ENCODE assay signal across 9 cellular contexts in the genomic region with DNA sequence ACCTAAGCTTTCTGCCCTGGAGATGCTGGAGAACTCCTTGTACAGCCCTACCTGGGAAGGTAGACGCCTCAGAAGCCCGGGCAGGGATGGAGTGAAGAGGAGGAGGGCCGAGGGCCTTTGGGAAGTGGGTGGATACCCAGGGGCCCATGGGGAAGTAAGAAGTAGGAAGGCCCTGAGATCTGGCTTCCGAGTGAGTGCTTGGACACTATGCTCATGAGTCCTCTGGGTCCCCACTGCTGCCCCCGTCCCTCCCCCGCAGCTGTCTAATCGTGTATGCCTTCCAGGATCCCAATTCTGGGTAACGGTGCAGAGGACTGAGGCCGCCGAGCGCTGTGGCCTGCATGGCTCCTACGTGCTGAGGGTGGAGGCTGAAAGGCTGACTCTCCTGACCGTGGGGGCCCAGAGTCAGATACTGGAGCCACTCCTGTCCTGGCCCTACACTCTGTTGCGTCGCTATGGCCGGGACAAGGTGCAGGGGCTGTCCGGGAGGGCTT. TPM values are rescaled to one million over a fixed set of nuclear protein-coding genes. Genes with fewer than 3 reads are reported as not detected.
DNase-seq lines count a peak whose midpoint lies in the region; ATAC-seq and TF ChIP-seq lines count a peak whose summit lies in the region.
"Had no signal": no experiment of that assay in that cellular context is flagged by ENCODE, and none has a peak within 500 bp of the region (broad histone marks: within the 10 kb centered on the region; RNA-seq: fewer than 3 reads in every experiment).

No MANE protein-coding gene starts in this region.

- H4K20me1 ChIP-seq in DOHH2 (ENCODE audit: control insufficient read depth, insufficient read depth, low read depth, low read length), result no peaks in the 10 kb centered on the region; the same call in 1 of the 2 replicates

- DNase-seq in Peyer's patch (no peak), pons (ENCODE audit: low spot score) (peak; percentile 35), left colon (no peak), COR-L47 (lab: John Stamatoyannopoulos, UW) (no peak), HuH-7.5 (ENCODE audit: low spot score) (no peak)
- no peak for DNase-seq in activated CD4-positive, CD25-positive, alpha-beta regulatory T cell treated with anti-CD3 and anti-CD28 coated beads, Interleukin-2, amount 50 U/mL, for 72 hours

- no peak for TF ChIP-seq EP300 in gastroesophageal sphincter (IDR thresholded peaks at IDR 0.05)

- 54% methylated on average over 3 of the region's 17 CpGs; no CpG with 5 or more reads in 1 of the 2 donors for WGBS in gastroesophageal sphincter (ENCODE audit: low coverage in 1 of 2), 2 donors

- H3K27me3 ChIP-seq in DOHH2 (ENCODE audit: control insufficient read depth, low read length), result peaks cover 12% of the 10 kb centered on the region
- H3K27me3 ChIP-seq in Peyer's patch, result no peaks in the 10 kb centered on the region
- peaks cover 11% of the 10 kb centered on the region for H3K27me3 ChIP-seq in gastroesophageal sphincter

- no peak for ATAC-seq in gastroesophageal sphincter
- ATAC-seq in left colon, result no peak

- H3K4me2 ChIP-seq in DOHH2 (ENCODE audit: low read length), result peak overlapping the region; percentile 87

- no peaks in the 10 kb centered on the region for H3F3A ChIP-seq in DOHH2 (ENCODE audit: control insufficient read depth, insufficient read depth)

- intact Hi-C loops in left colon (cut with DNase I, micrococcal nuclease), result no loop called here

- peaks cover 28% of the 10 kb centered on the region for H3K4me1 ChIP-seq in DOHH2 (ENCODE audit: control insufficient read depth, low read length)
- peaks cover 0 to 18% (median 4%) of the 10 kb centered on the region in 4 donors for H3K4me1 ChIP-seq in Peyer's patch
- peaks cover 0 to 32% (median 10%) of the 10 kb centered on the region in 3 donors for H3K4me1 ChIP-seq in gastroesophageal sphincter

- H3K9me3 ChIP-seq in DOHH2 (ENCODE audit: control insufficient read depth, insufficient read depth, low read length), result no peaks in the 10 kb centered on the region
- no peaks in the 10 kb centered on the region for H3K9me3 ChIP-seq in Peyer's patch
- no peaks in the 10 kb centered on the region for H3K9me3 ChIP-seq in gastroesophageal sphincter

- no peak for TF ChIP-seq CTCF in DOHH2 (IDR thresholded peaks at IDR 0.05; ENCODE audit: low read depth, low read length, poor library complexity, severe bottlenecking)
- TF ChIP-seq CTCF in Peyer's patch (IDR thresholded peaks at IDR 0.05), result no peak
- TF ChIP-seq CTCF in gastroesophageal sphincter (IDR thresholded peaks at IDR 0.05), result no peak

- H3K27ac ChIP-seq in DOHH2 (ENCODE audit: low read depth, low read length), result no peak overlapping the region
- peak overlapping the region in 3 of 4 donors; percentile 81 to 87 (median 83) for H3K27ac ChIP-seq in Peyer's patch
- peak overlapping the region in 3 of 4 donors; percentile 91 to 95 (median 92) for H3K27ac ChIP-seq in gastroesophageal sphincter
- H3K27ac ChIP-seq: VCaP had no signal

- H3K4me3 ChIP-seq in DOHH2 (ENCODE audit: low read length) (peak overlapping the region; percentile 91), Peyer's patch (peak overlapping the region; percentile 75 to 92 (median 84)), gastroesophageal sphincter (peak overlapping the region in 1 of 2 donors; percentile 84)

- no peaks in the 10 kb centered on the region for H3K9me2 ChIP-seq in DOHH2 (replicated peaks; ENCODE audit: control insufficient read depth, low read length)

- H3K36me3 ChIP-seq in DOHH2 (ENCODE audit: control insufficient read depth, low read length) (peaks cover 13% of the 10 kb centered on the region), Peyer's patch (peaks cover 0 to 7% (median 0%) of the 10 kb centered on the region in 3 donors), gastroesophageal sphincter (peaks cover 0 to 11% of the 10 kb centered on the region in 2 donors)

- no peak for TF ChIP-seq POLR2A in Peyer's patch (IDR thresholded peaks at IDR 0.05)
- no peak for TF ChIP-seq POLR2A in gastroesophageal sphincter (IDR thresholded peaks at IDR 0.05)

- peaks cover 17% of the 10 kb centered on the region for H3K79me2 ChIP-seq in DOHH2 (ENCODE audit: control insufficient read depth, low read length)

RNA-seq across cellular contexts. Expression of gene DOK1, which starts 1.1 kb away (rescaled TPM):
- total RNA-seq in Peyer's patch (10 to 100 TPM; 14.5 to 38.0 (median 26.3) TPM), gastroesophageal sphincter (10 to 100 TPM; 16.3 to 28.8 (median 19.5) TPM), left colon (10 to 100 TPM; 16.1 to 21.4 TPM)

RNA-seq across cellular contexts. Expression of gene LOXL3, which starts 1.9 kb away (rescaled TPM):
- 1 to 10 TPM in 3 of 4 donors, under 1 TPM in 1; 0.88 to 8.0 (median 4.8) TPM for total RNA-seq in Peyer's patch
- 10 to 100 TPM in 1 of 4 donors, 1 to 10 TPM in 3; 7.2 to 13.2 (median 8.6) TPM for total RNA-seq in gastroesophageal sphincter
- total RNA-seq in left colon, result 1 to 10 TPM; 1.5 to 3.4 TPM

RNA-seq across cellular contexts. Expression of gene HTRA2, which starts 25.9 kb away (rescaled TPM):
- total RNA-seq in Peyer's patch (10 to 100 TPM; 20.6 to 25.5 (median 24.2) TPM), gastroesophageal sphincter (10 to 100 TPM; 25.0 to 37.6 (median 29.1) TPM), left colon (10 to 100 TPM; 22.3 to 23.0 TPM)

RNA-seq across cellular contexts. Expression of gene AUP1, which starts 26.2 kb away (rescaled TPM):
- 100 to 1,000 TPM; 183 to 233 (median 213) TPM for total RNA-seq in Peyer's patch
- total RNA-seq in gastroesophageal sphincter, result 10 to 100 TPM; 62.7 to 92.1 (median 86.2) TPM
- total RNA-seq in left colon, result 100 to 1,000 TPM; 124 to 133 TPM

RNA-seq across cellular contexts. Expression of gene DQX1, which starts 29.6 kb away (rescaled TPM):
- total RNA-seq in Peyer's patch, result 100 to 1,000 TPM in 1 of 4 donors, 10 to 100 TPM in 3; 14.0 to 116 (median 75.3) TPM
- not detected for total RNA-seq in gastroesophageal sphincter
- total RNA-seq in left colon, result 10 to 100 TPM; 34.3 to 44.0 TPM
